In genomic region chr1:115723756-115724155, GRCh38 we compare ENCODE assay signal across 33 cellular contexts. TPM values are rescaled to one million over a fixed set of nuclear protein-coding genes. Genes with fewer than 3 reads are reported as not detected.
"Had no signal": no experiment of that assay in that cellular context is flagged by ENCODE, and none has a peak within 500 bp of the region (broad histone marks: within the 10 kb centered on the region; RNA-seq: fewer than 3 reads in every experiment).

No MANE protein-coding gene starts in this region.

- H3K36me3 ChIP-seq: neural progenitor cell, ovary, spleen, suprapubic skin, transverse colon had no signal

- H3K9ac ChIP-seq: neural progenitor cell, parathyroid adenoma had no signal

- H3K4me1 ChIP-seq: neural progenitor cell, parathyroid adenoma had no signal

- H3K79me2 ChIP-seq: parathyroid adenoma had no signal

- H3K36me3 Mint-ChIP-seq: naive thymus-derived CD4-positive, alpha-beta T cell; natural killer cell; neural progenitor cell; stimulated activated memory B cell treated with anti-CD40 and anti-IgM and Interleukin-4, amounts not matched to agents 10 μg/mL and 1 μg/mL and 100 μg/mL, for 72 hours had no signal

- H3K27ac ChIP-seq: neural progenitor cell, ovary, parathyroid adenoma, psoas muscle, skin epidermis, spleen, suprapubic skin, testis, tibial artery, transverse colon had no signal

- H3K4me1 Mint-ChIP-seq: naive thymus-derived CD4-positive, alpha-beta T cell; natural killer cell; stimulated activated memory B cell treated with anti-CD40 and anti-IgM and Interleukin-4, amounts not matched to agents 10 μg/mL and 1 μg/mL and 100 μg/mL, for 72 hours; stimulated activated naive CD8-positive, alpha-beta T cell treated with anti-CD3 and anti-CD28 coated beads, Interleukin-15, amount 100 ng/mL, for 72 hours had no signal

- DNase-seq: naive thymus-derived CD4-positive, alpha-beta T cell; natural killer cell; occipital lobe; ovary; posterior cingulate gyrus; psoas muscle; right cardiac atrium; spleen; stimulated activated CD4-positive, alpha-beta T cell treated with anti-CD3 and anti-CD28 coated beads, Interleukin-12 subunit alpha, Interleukin-12 subunit beta, amount 100 ng/mL, for 4 hours; stimulated activated CD4-positive, alpha-beta T cell treated with anti-CD3 and anti-CD28 coated beads, Interleukin-1b, Interleukin-23, amount 100 ng/mL, for 48 hours; stimulated activated CD4-positive, alpha-beta T cell treated with anti-CD3 and anti-CD28 coated beads, Interleukin-4, amount 100 ng/mL, for 1 hour; stimulated activated CD4-positive, alpha-beta T cell treated with anti-CD3 and anti-CD28 coated beads, Interleukin-4, amount 100 ng/mL, for 4 hours; stimulated activated CD8-positive, alpha-beta memory T cell treated with anti-CD3 and anti-CD28 coated beads, Interleukin-4, amount 100 ng/mL, for 48 hours; stimulated activated naive CD4-positive, alpha-beta T cell; stimulated activated naive CD8-positive, alpha-beta T cell treated with anti-CD3 and anti-CD28 coated beads, Interleukin-15, amount 100 ng/mL, for 72 hours; stimulated activated naive CD8-positive, alpha-beta T cell treated with anti-CD3 and anti-CD28 coated beads, Interleukin-15, Interleukin-2, amounts not matched to agents 100 U/mL and 50 U/mL, for 24 hours; substantia nigra; testis; tibial artery; transverse colon had no signal

- H2AFZ ChIP-seq: neural progenitor cell, parathyroid adenoma had no signal

- H3K27me3 Mint-ChIP-seq: progenitor cell of endocrine pancreas; stimulated activated naive CD8-positive, alpha-beta T cell treated with anti-CD3 and anti-CD28 coated beads, Interleukin-15, amount 100 ng/mL, for 72 hours had no signal

- H3K4me2 ChIP-seq: neural progenitor cell, smooth muscle cell had no signal

- H3K27ac Mint-ChIP-seq: naive thymus-derived CD4-positive, alpha-beta T cell; natural killer cell; nephron; neural progenitor cell; progenitor cell of endocrine pancreas; stimulated activated memory B cell treated with anti-CD40 and anti-IgM and Interleukin-4, amounts not matched to agents 10 μg/mL and 1 μg/mL and 100 μg/mL, for 72 hours; stimulated activated naive CD8-positive, alpha-beta T cell treated with anti-CD3 and anti-CD28 coated beads, Interleukin-15, amount 100 ng/mL, for 72 hours had no signal

- H3K4me3 ChIP-seq: neural progenitor cell, ovary, psoas muscle, skin epidermis, smooth muscle cell, spleen, suprapubic skin, testis, tibial artery, transverse colon had no signal

- FAIRE-seq: urothelium cell line had no signal

- H3K9me3 ChIP-seq: ovary, psoas muscle, spleen, suprapubic skin, testis, tibial artery, transverse colon had no signal

- H3K27me3 ChIP-seq: neural progenitor cell, ovary, spleen, suprapubic skin, testis, tibial artery, transverse colon had no signal

- ATAC-seq: naive thymus-derived CD4-positive, alpha-beta T cell; natural killer cell; psoas muscle; right cardiac atrium; sciatic nerve; stimulated activated memory B cell treated with anti-CD40 and anti-IgM and Interleukin-4, amounts not matched to agents 10 μg/mL and 1 μg/mL and 100 μg/mL, for 72 hours; stimulated activated naive CD8-positive, alpha-beta T cell treated with anti-CD3 and anti-CD28 coated beads, Interleukin-15, amount 100 ng/mL, for 72 hours; stimulated activated naive CD8-positive, alpha-beta T cell treated with anti-CD3 and anti-CD28 coated beads, Interleukin-15, Interleukin-2, amounts not matched to agents 100 U/mL and 50 U/mL, for 24 hours had no signal

- H3K4me3 Mint-ChIP-seq: naive thymus-derived CD4-positive, alpha-beta T cell; natural killer cell; nephron; neural progenitor cell; stimulated activated memory B cell treated with anti-CD40 and anti-IgM and Interleukin-4, amounts not matched to agents 10 μg/mL and 1 μg/mL and 100 μg/mL, for 72 hours; stimulated activated naive CD8-positive, alpha-beta T cell treated with anti-CD3 and anti-CD28 coated beads, Interleukin-15, amount 100 ng/mL, for 72 hours had no signal

- H3K9me3 Mint-ChIP-seq: naive thymus-derived CD4-positive, alpha-beta T cell; natural killer cell; nephron; neural progenitor cell; stimulated activated memory B cell treated with anti-CD40 and anti-IgM and Interleukin-4, amounts not matched to agents 10 μg/mL and 1 μg/mL and 100 μg/mL, for 72 hours; stimulated activated naive CD8-positive, alpha-beta T cell treated with anti-CD3 and anti-CD28 coated beads, Interleukin-15, amount 100 ng/mL, for 72 hours had no signal

RNA-seq across cellular contexts. Expression of gene CASQ2, which starts 44.8 kb away (rescaled TPM):
- total RNA-seq: naive thymus-derived CD4-positive, alpha-beta T cell; natural killer cell; osteoblast; progenitor cell of endocrine pancreas; renal cortical epithelial cell; smooth muscle cell had no signal
- polyA plus RNA-seq: naive thymus-derived CD4-positive, alpha-beta T cell; neural cell; smooth muscle cell had no signal
